12 cellular contexts compared by ENCODE assay signal in genomic region chr9:110922145-110922544, GRCh38.
"Had no signal": no experiment of that assay in that cellular context is flagged by ENCODE, and none has a peak within 500 bp of the region (broad histone marks: within the 10 kb centered on the region; RNA-seq: fewer than 3 reads in every experiment).

No MANE protein-coding gene starts in this region.

- DNase-seq: activated CD4-positive, alpha-beta memory T cell treated with anti-CD3 and anti-CD28 coated beads, Interleukin-2, amount 10 ng/mL, durations not matched to agents 7 days and 5 days; activated gamma-delta T cell treated with Interleukin-2 at 50 U/mL for 16 hours; activated naive CD8-positive, alpha-beta T cell treated with anti-CD3 and anti-CD28 coated beads for 36 hours; activated T-cell treated with anti-CD3 and anti-CD28 coated beads, Interleukin-2, amount 50 U/mL, for 72 hours; esophagus squamous epithelium; heart right ventricle; left lung; nephron progenitor cell; ovary; T1000 had no signal

- H3K27ac Mint-ChIP-seq: activated CD4-positive, alpha-beta memory T cell treated with anti-CD3 and anti-CD28 coated beads, Interleukin-2, amount 10 ng/mL, durations not matched to agents 7 days and 5 days; activated naive CD8-positive, alpha-beta T cell treated with anti-CD3 and anti-CD28 coated beads for 36 hours; activated T-cell treated with anti-CD3 and anti-CD28 coated beads, Interleukin-2, amount 50 U/mL, for 72 hours; memory B cell; nephron progenitor cell had no signal

- H3K9me3 ChIP-seq: esophagus squamous epithelium, left lung, ovary had no signal

- H3K27me3 Mint-ChIP-seq: activated CD4-positive, alpha-beta memory T cell treated with anti-CD3 and anti-CD28 coated beads, Interleukin-2, amount 10 ng/mL, durations not matched to agents 7 days and 5 days; activated naive CD8-positive, alpha-beta T cell treated with anti-CD3 and anti-CD28 coated beads for 36 hours; memory B cell had no signal

- H3K36me3 ChIP-seq: esophagus squamous epithelium, heart right ventricle, left lung, ovary had no signal

- H3K27me3 ChIP-seq: esophagus squamous epithelium, heart right ventricle, left lung, ovary had no signal

- H3K27ac ChIP-seq: esophagus squamous epithelium, heart right ventricle, left lung, ovary, VCaP had no signal

- H3K4me3 ChIP-seq: esophagus squamous epithelium, heart right ventricle, left lung, ovary had no signal

- ATAC-seq: activated T-cell treated with anti-CD3 and anti-CD28 coated beads, Interleukin-2, amount 50 U/mL, for 72 hours; heart right ventricle; left lung had no signal

- H3K36me3 Mint-ChIP-seq: activated naive CD8-positive, alpha-beta T cell treated with anti-CD3 and anti-CD28 coated beads for 36 hours; memory B cell had no signal

- H3K4me1 Mint-ChIP-seq: activated CD4-positive, alpha-beta memory T cell treated with anti-CD3 and anti-CD28 coated beads, Interleukin-2, amount 10 ng/mL, durations not matched to agents 7 days and 5 days; activated naive CD8-positive, alpha-beta T cell treated with anti-CD3 and anti-CD28 coated beads for 36 hours; memory B cell; nephron progenitor cell had no signal

- H3K4me1 ChIP-seq: left lung had no signal

- H3K9me3 Mint-ChIP-seq: activated CD4-positive, alpha-beta memory T cell treated with anti-CD3 and anti-CD28 coated beads, Interleukin-2, amount 10 ng/mL, durations not matched to agents 7 days and 5 days; activated naive CD8-positive, alpha-beta T cell treated with anti-CD3 and anti-CD28 coated beads for 36 hours; memory B cell; nephron progenitor cell had no signal

- H3K4me3 Mint-ChIP-seq: activated CD4-positive, alpha-beta memory T cell treated with anti-CD3 and anti-CD28 coated beads, Interleukin-2, amount 10 ng/mL, durations not matched to agents 7 days and 5 days; activated naive CD8-positive, alpha-beta T cell treated with anti-CD3 and anti-CD28 coated beads for 36 hours; activated T-cell treated with anti-CD3 and anti-CD28 coated beads, Interleukin-2, amount 50 U/mL, for 72 hours; memory B cell; nephron progenitor cell had no signal
